Comparison of ENCODE assay signal across 8 cellular contexts in the genomic region with DNA sequence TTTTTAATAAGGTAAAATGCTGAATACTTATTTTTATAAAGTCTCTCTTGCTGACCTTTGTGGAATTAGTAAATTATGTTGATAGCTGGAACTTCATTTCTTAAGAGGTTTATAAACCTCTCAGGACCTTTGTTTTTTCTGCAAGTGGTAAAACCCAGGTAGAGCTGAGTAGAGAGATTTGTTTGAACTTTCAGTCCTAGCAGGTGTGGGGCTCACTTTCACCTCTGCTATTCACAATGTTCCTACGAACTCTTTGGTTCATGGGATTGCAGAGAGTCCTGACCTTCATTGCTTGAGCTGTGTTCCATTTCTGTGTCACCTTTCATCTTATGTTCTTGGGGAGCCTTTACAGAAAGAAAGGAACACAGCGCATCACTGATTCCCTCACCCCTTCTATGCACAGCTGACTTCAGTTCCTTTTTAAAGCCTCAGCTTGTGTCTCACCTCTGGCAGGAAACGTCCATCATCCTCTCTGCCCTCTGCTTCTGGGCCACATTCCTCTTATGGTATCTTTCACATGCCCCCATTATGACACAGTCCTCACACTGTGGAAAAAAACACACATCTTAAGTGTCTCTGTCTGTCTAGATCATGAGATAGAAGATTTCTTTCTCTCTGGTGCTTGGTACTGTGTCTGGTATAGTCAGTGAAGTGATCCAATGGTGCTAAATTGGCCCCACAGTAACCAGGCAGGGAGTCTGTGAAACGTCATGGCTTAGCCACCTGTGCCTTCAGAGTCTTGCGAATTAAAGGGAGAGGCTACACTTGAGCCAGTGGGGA.
DNase-seq lines count a peak whose midpoint lies in the region; ATAC-seq lines count a peak whose summit lies in the region.

No MANE protein-coding gene starts in this region.

- H3K9me3 Mint-ChIP-seq in activated T-cell treated with anti-CD3 and anti-CD28 coated beads, Interleukin-2, amount 50 U/mL, for 24 hours, result peaks cover 3% of the 10 kb centered on the region
- peaks cover 9% of the 10 kb centered on the region for H3K9me3 Mint-ChIP-seq in activated CD4-positive, alpha-beta T cell treated with anti-CD3 and anti-CD28 coated beads, Interleukin-2, amount 10 ng/mL, durations not matched to agents 24 days and 14 days
- H3K9me3 Mint-ChIP-seq in stimulated activated memory B cell treated with anti-CD40 and anti-IgM and Interleukin-4, amounts not matched to agents 10 μg/mL and 1 μg/mL and 100 μg/mL, for 72 hours, result no peaks in the 10 kb centered on the region

- intact Hi-C loops in activated CD4-positive, alpha-beta T cell treated with anti-CD3 and anti-CD28 coated beads, Interleukin-2, amount 10 ng/mL, durations not matched to agents 24 days and 14 days (cut with micrococcal nuclease), result no loop called here

- ATAC-seq in HG03064 (IDR thresholded peaks at IDR 0.05; ENCODE audit: low read depth, unreplicated experiment), result peak; percentile 98
- peak; percentile 93 for ATAC-seq in stimulated activated memory B cell treated with anti-CD40 and anti-IgM and Interleukin-4, amounts not matched to agents 10 μg/mL and 1 μg/mL and 100 μg/mL, for 72 hours

- H3K4me1 Mint-ChIP-seq in activated T-cell treated with anti-CD3 and anti-CD28 coated beads, Interleukin-2, amount 50 U/mL, for 24 hours (ENCODE audit: low read depth), result peaks cover 24% of the 10 kb centered on the region
- peaks cover 15% of the 10 kb centered on the region for H3K4me1 Mint-ChIP-seq in activated CD4-positive, alpha-beta T cell treated with anti-CD3 and anti-CD28 coated beads, Interleukin-2, amount 10 ng/mL, durations not matched to agents 24 days and 14 days
- peaks cover 11% of the 10 kb centered on the region for H3K4me1 Mint-ChIP-seq in stimulated activated memory B cell treated with anti-CD40 and anti-IgM and Interleukin-4, amounts not matched to agents 10 μg/mL and 1 μg/mL and 100 μg/mL, for 72 hours

- DNase-seq in activated T-cell treated with anti-CD3 and anti-CD28 coated beads, Interleukin-2, amount 50 U/mL, for 24 hours, result peak; percentile 37
- DNase-seq in activated T-cell treated with anti-CD3 and anti-CD28 coated beads, Interleukin-2, amount 50 U/mL, for 1 hour, result no peak
- peak; percentile 67 for DNase-seq in activated CD4-positive, alpha-beta T cell treated with anti-CD3 and anti-CD28 coated beads, Interleukin-2, amount 10 ng/mL, durations not matched to agents 24 days and 14 days
- DNase-seq in NCI-H2107 treated with DMSO at 0.1 percent for 48 hours (lab: John Stamatoyannopoulos, UW; ENCODE audit: unreplicated experiment), result no peak
- DNase-seq in NK-92 (lab: John Stamatoyannopoulos, UW; ENCODE audit: unreplicated experiment), result no peak
- DNase-seq in retina, result no peak

- no peaks in the 10 kb centered on the region for H3K27me3 Mint-ChIP-seq in activated T-cell treated with anti-CD3 and anti-CD28 coated beads, Interleukin-2, amount 50 U/mL, for 24 hours
- no peaks in the 10 kb centered on the region for H3K27me3 Mint-ChIP-seq in activated CD4-positive, alpha-beta T cell treated with anti-CD3 and anti-CD28 coated beads, Interleukin-2, amount 10 ng/mL, durations not matched to agents 24 days and 14 days
- no peaks in the 10 kb centered on the region for H3K27me3 Mint-ChIP-seq in stimulated activated memory B cell treated with anti-CD40 and anti-IgM and Interleukin-4, amounts not matched to agents 10 μg/mL and 1 μg/mL and 100 μg/mL, for 72 hours

- peak overlapping the region; percentile 70 for H3K27ac Mint-ChIP-seq in activated T-cell treated with anti-CD3 and anti-CD28 coated beads, Interleukin-2, amount 50 U/mL, for 24 hours
- peak overlapping the region; percentile 62 for H3K27ac Mint-ChIP-seq in activated CD4-positive, alpha-beta T cell treated with anti-CD3 and anti-CD28 coated beads, Interleukin-2, amount 10 ng/mL, durations not matched to agents 24 days and 14 days
- peak overlapping the region; percentile 70 for H3K27ac Mint-ChIP-seq in stimulated activated memory B cell treated with anti-CD40 and anti-IgM and Interleukin-4, amounts not matched to agents 10 μg/mL and 1 μg/mL and 100 μg/mL, for 72 hours

- no peaks in the 10 kb centered on the region for H3K36me3 Mint-ChIP-seq in activated T-cell treated with anti-CD3 and anti-CD28 coated beads, Interleukin-2, amount 50 U/mL, for 24 hours (ENCODE audit: low read depth)
- peaks cover 5% of the 10 kb centered on the region for H3K36me3 Mint-ChIP-seq in activated CD4-positive, alpha-beta T cell treated with anti-CD3 and anti-CD28 coated beads, Interleukin-2, amount 10 ng/mL, durations not matched to agents 24 days and 14 days (ENCODE audit: low read depth)
- H3K36me3 Mint-ChIP-seq in stimulated activated memory B cell treated with anti-CD40 and anti-IgM and Interleukin-4, amounts not matched to agents 10 μg/mL and 1 μg/mL and 100 μg/mL, for 72 hours, result no peaks in the 10 kb centered on the region

- no peak overlapping the region for H3K4me3 Mint-ChIP-seq in activated T-cell treated with anti-CD3 and anti-CD28 coated beads, Interleukin-2, amount 50 U/mL, for 24 hours
- H3K4me3 Mint-ChIP-seq in activated CD4-positive, alpha-beta T cell treated with anti-CD3 and anti-CD28 coated beads, Interleukin-2, amount 10 ng/mL, durations not matched to agents 24 days and 14 days, result peak overlapping the region; percentile 9
- no peak overlapping the region for H3K4me3 Mint-ChIP-seq in stimulated activated memory B cell treated with anti-CD40 and anti-IgM and Interleukin-4, amounts not matched to agents 10 μg/mL and 1 μg/mL and 100 μg/mL, for 72 hours

Comparison
In these comparisons a context has a peak if more than half of its experiments do, and no peak if none do; other contexts are left out.
1. DNase-seq: peak in activated T-cell treated with anti-CD3 and anti-CD28 coated beads, Interleukin-2, amount 50 U/mL, for 24 hours (single experiment) and activated CD4-positive, alpha-beta T cell treated with anti-CD3 and anti-CD28 coated beads, Interleukin-2, amount 10 ng/mL, durations not matched to agents 24 days and 14 days (single experiment); none in activated T-cell treated with anti-CD3 and anti-CD28 coated beads, Interleukin-2, amount 50 U/mL, for 1 hour (single experiment), NCI-H2107 treated with DMSO at 0.1 percent for 48 hours (single experiment), NK-92 (single experiment) and retina (single experiment).
2. Peak in every context shown above with its lines, with median percentiles within 50 percentile points of each other: H3K27ac Mint-ChIP-seq.